2 cellular contexts compared by ENCODE assay signal in genomic region chrX:154308108-154308946, GRCh38.
TF ChIP-seq lines count a peak whose summit lies in the region.

No MANE protein-coding gene starts in this region.

TF ChIP-seq in IMR-90, 13 proteins besides CTCF, POLR2A, EP300 and RAD21:
- TF ChIP-seq FOS (IDR thresholded peaks at IDR 0.05; ENCODE audit: low read depth, low read length) (no peak), MXI1 (IDR thresholded peaks at IDR 0.05; ENCODE audit: borderline replicate concordance, low read depth, low read length) (no peak), SMC3 (IDR thresholded peaks at IDR 0.05; ENCODE audit: low read depth, low read length) (peak; percentile 38)
TF ChIP-seq in IMR-90: peak in this region for 1.

TF ChIP-seq in K562, 482 proteins besides CTCF, POLR2A, EP300 and RAD21 (continues in another document):
- TF ChIP-seq BCOR (IDR thresholded peaks at IDR 0.05) (no peak), ZNF695 (CRISPR knock-in tag; IDR thresholded peaks at IDR 0.05) (no peak), JUND (IDR thresholded peaks at IDR 0.05; ENCODE audit: borderline replicate concordance, low read depth, low read length) (peak; percentile 47; the same call in 1 of the 2 replicates), JUND (tag; IDR thresholded peaks at IDR 0.05; ENCODE audit: borderline replicate concordance, low read depth, low read length) (no peak), ZFP30 (CRISPR knock-in tag; IDR thresholded peaks at IDR 0.05; ENCODE audit: borderline replicate concordance) (no peak), ZNF280A (IDR thresholded peaks at IDR 0.05; ENCODE audit: low read depth, partially characterized antibody) (no peak), CREM (IDR thresholded peaks at IDR 0.05; ENCODE audit: low read depth) (no peak), ZNF830 (CRISPR knock-in tag; IDR thresholded peaks at IDR 0.05) (no peak), OTX1 (CRISPR knock-in tag; IDR thresholded peaks at IDR 0.05) (peak; percentile 61; the same call in 1 of the 2 replicates), XRCC5 (IDR thresholded peaks at IDR 0.05; ENCODE audit: low read depth, low read length) (peak; percentile 50; the same call in 1 of the 2 replicates), RBFOX2 (IDR thresholded peaks at IDR 0.05; ENCODE audit: low read depth, low read length) (no peak), TAF1 (IDR thresholded peaks at IDR 0.05; ENCODE audit: control insufficient read depth, extremely low read depth, insufficient read depth, low read length, severe bottlenecking) (no peak), ZNF175 (CRISPR knock-in tag; IDR thresholded peaks at IDR 0.05; ENCODE audit: low read depth) (peak; percentile 9; the same call in 1 of the 2 replicates), FOXA3 (CRISPR knock-in tag; conservative IDR thresholded peaks at IDR 0.05 in 1 of 2, IDR thresholded peaks at IDR 0.05 in 1 of 2) (no peak), TFE3 (CRISPR knock-in tag; IDR thresholded peaks at IDR 0.05) (no peak), TRIM24 (IDR thresholded peaks at IDR 0.05) (no peak), KLF16 (IDR thresholded peaks at IDR 0.05) (peak; percentile 67), TAF15 (IDR thresholded peaks at IDR 0.05; ENCODE audit: low read depth, low read length) (no peak), ZNF740 (CRISPR knock-in tag; IDR thresholded peaks at IDR 0.05) (peak; percentile 88), ZNF740 (tag; IDR thresholded peaks at IDR 0.05) (peak in 1 of 2 experiments; percentile 26; a peak in 1 of 4 replicates), EGR1 (conservative IDR thresholded peaks at IDR 0.05) (peak; percentile 46), RBM14 (IDR thresholded peaks at IDR 0.05; ENCODE audit: borderline replicate concordance, insufficient read depth, low read depth, low read length) (no peak), SPI1 (IDR thresholded peaks at IDR 0.05; ENCODE audit: borderline replicate concordance, low read depth, low read length) (no peak), CGGBP1 (CRISPR knock-in tag; IDR thresholded peaks at IDR 0.05) (no peak), DMBX1 (CRISPR knock-in tag; IDR thresholded peaks at IDR 0.05; ENCODE audit: borderline replicate concordance) (peak; percentile 36; the same call in 1 of the 2 replicates), SMC3 (conservative IDR thresholded peaks at IDR 0.05; ENCODE audit: insufficient read depth, low read depth, low read length) (peak; percentile 53), RFX1 (IDR thresholded peaks at IDR 0.05) (no peak), ZNF75A (CRISPR knock-in tag; IDR thresholded peaks at IDR 0.05) (no peak), MCM2 (IDR thresholded peaks at IDR 0.05; ENCODE audit: low read depth) (no peak), DLX4 (CRISPR knock-in tag; IDR thresholded peaks at IDR 0.05) (no peak), PBX2 (CRISPR knock-in tag; IDR thresholded peaks at IDR 0.05; ENCODE audit: low read depth) (no peak), PBX2 (tag; conservative IDR thresholded peaks at IDR 0.05; ENCODE audit: low read depth) (0 out of 2 replicates have a peak, but pooled peaks have one; percentile 26), MEIS2 (IDR thresholded peaks at IDR 0.05; ENCODE audit: partially characterized antibody) (peak; percentile 54), FOSL1 (tag; conservative IDR thresholded peaks at IDR 0.05) (0 out of 2 replicates have a peak, but pooled peaks have one; percentile 29), CTCFL (IDR thresholded peaks at IDR 0.05; ENCODE audit: borderline replicate concordance, insufficient read depth, low read depth, low read length, poor library complexity, severe bottlenecking) (peak; percentile 50), HMG20A (CRISPR knock-in tag; conservative IDR thresholded peaks at IDR 0.05) (no peak), ZNF165 (CRISPR knock-in tag; IDR thresholded peaks at IDR 0.05; ENCODE audit: borderline replicate concordance) (no peak), ZNF518B (CRISPR knock-in tag; IDR thresholded peaks at IDR 0.05) (no peak), DEAF1 (CRISPR knock-in tag; IDR thresholded peaks at IDR 0.05) (0 out of 2 replicates have a peak, but pooled peaks have one; percentile 31), PKNOX1 (IDR thresholded peaks at IDR 0.05) (0 out of 2 replicates have a peak, but pooled peaks have one; percentile 41), YY1 (IDR thresholded peaks at IDR 0.05; ENCODE audit: borderline replicate concordance in 1 of 3, control insufficient read depth in 1 of 3, extremely low read depth in 1 of 3, insufficient read depth in 3 of 3, insufficient read length in 1 of 3, insufficient replicate concordance in 2 of 3, low read depth in 1 of 3, low read length in 2 of 3) (peak in 1 of 3 experiments; percentile 23), ZNF23 (CRISPR knock-in tag; IDR thresholded peaks at IDR 0.05) (no peak), KLF6 (CRISPR knock-in tag; IDR thresholded peaks at IDR 0.05; ENCODE audit: borderline replicate concordance) (no peak), ZBED1 (IDR thresholded peaks at IDR 0.05) (no peak), THRA (IDR thresholded peaks at IDR 0.05) (no peak)
